In the genomic region with DNA sequence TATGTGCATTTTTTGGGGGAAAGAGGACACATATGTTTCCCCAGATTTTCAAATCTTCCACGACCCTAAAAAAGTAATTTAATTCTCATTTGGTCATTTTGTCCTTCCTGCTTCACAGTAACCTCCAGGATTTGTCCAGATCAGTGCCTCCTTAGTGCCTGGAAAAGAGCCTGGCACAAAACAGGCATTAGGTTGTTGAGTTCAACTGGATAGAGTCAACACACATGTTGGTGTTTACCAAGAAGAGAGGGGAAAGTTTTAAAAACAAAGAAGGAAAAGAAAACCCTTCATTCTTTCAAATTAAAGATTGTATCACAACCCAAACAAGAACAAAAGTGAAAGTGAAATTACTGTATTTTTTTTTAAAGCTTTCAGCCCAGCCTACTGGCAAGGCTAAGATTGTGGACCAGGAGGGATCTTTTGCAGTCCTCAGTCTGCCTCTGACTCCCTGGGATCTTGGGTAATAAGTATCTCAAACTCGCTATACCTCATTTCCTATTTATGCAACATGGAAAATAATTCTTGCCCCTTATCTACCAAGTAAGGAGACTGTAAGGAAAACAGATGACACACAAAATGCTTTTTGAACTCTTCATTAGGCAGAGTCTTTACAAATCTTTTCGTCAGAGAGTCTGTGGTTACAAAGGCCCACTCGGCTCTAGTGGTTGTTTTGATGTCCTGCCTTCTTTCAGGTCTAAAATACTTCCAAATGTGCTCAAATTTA, we compare ENCODE assay signal across 8 cellular contexts. TPM values are rescaled to one million over a fixed set of nuclear protein-coding genes. Genes with fewer than 3 reads are reported as not detected.
DNase-seq lines count a peak whose midpoint lies in the region; ATAC-seq and TF ChIP-seq lines count a peak whose summit lies in the region.

No MANE protein-coding gene starts in this region.

- no peak for TF ChIP-seq CTCF in AG09309 (IDR thresholded peaks at IDR 0.05; ENCODE audit: control insufficient read depth, insufficient read depth, low read depth, low read length, missing control alignments)
- TF ChIP-seq CTCF in prostate gland (IDR thresholded peaks at IDR 0.05), result no peak

- intact Hi-C loops in prostate gland (cut with DNase I), result no loop called here

- no peak for TF ChIP-seq POLR2A in prostate gland (IDR thresholded peaks at IDR 0.05)

- 56% methylated on average over 4 of the region's 4 CpGs for WGBS in prostate gland

- no peaks in the 10 kb centered on the region for H3K27me3 ChIP-seq in adipocyte (replicated peaks; ENCODE audit: control insufficient read depth, insufficient read depth, low read length)
- H3K27me3 ChIP-seq in muscle layer of duodenum (ENCODE audit: low read depth, low read length), result no peaks in the 10 kb centered on the region
- H3K27me3 ChIP-seq in prostate gland (replicated peaks; ENCODE audit: insufficient read depth), result no peaks in the 10 kb centered on the region

- H3K9me3 ChIP-seq in adipocyte (ENCODE audit: control insufficient read depth, low read length) (no peaks in the 10 kb centered on the region), muscle layer of duodenum (ENCODE audit: control insufficient read depth in 1 of 2, low read length in 2 of 2) (no peaks in the 10 kb centered on the region), prostate gland (no peaks in the 10 kb centered on the region)

- H3K4me3 ChIP-seq in AG09309 (ENCODE audit: control insufficient read depth, low read depth, low read length) (no peak overlapping the region; the same call in 1 of the 2 replicates), adipocyte (ENCODE audit: low read length) (peak overlapping the region; percentile 73), muscle layer of duodenum (ENCODE audit: low read depth in 1 of 2, low read length in 2 of 2) (peak overlapping the region in 1 of 2 donors; percentile 5), prostate gland (no peak overlapping the region)
- H3K4me3 ChIP-seq in Jurkat, Clone E6-1 (ENCODE audit: low read length), result peak overlapping the region; percentile 24

- peak; percentile 99 for DNase-seq in AG09309 (ENCODE audit: low read depth)
- DNase-seq in Jurkat, Clone E6-1 (ENCODE audit: low read depth, low spot score), result peak; percentile 27
- peak; percentile 93 for DNase-seq in adipocyte (ENCODE audit: low read depth)
- DNase-seq in stimulated activated CD4-positive, alpha-beta T cell treated with anti-CD3 and anti-CD28 coated beads, Interleukin-4, amount 100 ng/mL, for 4 hours, result no peak
- no peak for DNase-seq in C1 segment of cervical spinal cord (lab: John Stamatoyannopoulos, UW)
- DNase-seq in prostate gland (ENCODE audit: low spot score), result no peak

- H3K27ac ChIP-seq in muscle layer of duodenum (ENCODE audit: low read length), result peak overlapping the region; percentile 47
- H3K27ac ChIP-seq in prostate gland, result no peak overlapping the region

- peak; percentile 49 for ATAC-seq in GM19043 (IDR thresholded peaks at IDR 0.05; ENCODE audit: low read depth, unreplicated experiment)

- peak overlapping the region; percentile 77 for H3K9ac ChIP-seq in adipocyte (ENCODE audit: low read length)

- H3K4me1 ChIP-seq in adipocyte (ENCODE audit: control insufficient read depth, insufficient read depth, low read length) (peaks cover 32% of the 10 kb centered on the region), muscle layer of duodenum (ENCODE audit: control insufficient read depth in 1 of 2, insufficient read depth in 2 of 2, low read length in 2 of 2) (peaks cover 0 to 4% of the 10 kb centered on the region in 2 donors), prostate gland (replicated peaks) (no peaks in the 10 kb centered on the region)

- H3K36me3 ChIP-seq in adipocyte (ENCODE audit: control insufficient read depth, insufficient read depth, low read length, severe bottlenecking) (no peaks in the 10 kb centered on the region), muscle layer of duodenum (ENCODE audit: control insufficient read depth in 1 of 2, insufficient read depth in 2 of 2, low read length in 2 of 2) (no peaks in the 10 kb centered on the region), prostate gland (no peaks in the 10 kb centered on the region)

RNA-seq across cellular contexts. Expression of a gene that starts 57.8 kb away (rescaled TPM):
- polyA plus RNA-seq in Jurkat, Clone E6-1 (2012; ENCODE audit: insufficient read depth, insufficient read length), result 16.7 TPM
- 10 to 100 TPM in 1 of 2 donors, 1 to 10 TPM in 1; 7.5 to 12.6 TPM for total RNA-seq in prostate gland

Comparison
In these comparisons a context has a peak if more than half of its experiments do, and no peak if none do; other contexts are left out.
1. DNase-seq: peak in AG09309 (single experiment), Jurkat, Clone E6-1 (single experiment) and adipocyte (single experiment); none in stimulated activated CD4-positive, alpha-beta T cell treated with anti-CD3 and anti-CD28 coated beads, Interleukin-4, amount 100 ng/mL, for 4 hours (0 of 2), C1 segment of cervical spinal cord (0 of 14) and prostate gland (single experiment).
2. H3K4me3 ChIP-seq: peak in Jurkat, Clone E6-1 (single experiment) and adipocyte (single experiment); none in AG09309 (single experiment) and prostate gland (0 of 2).